28 cellular contexts compared by ENCODE assay signal in the genomic region with DNA sequence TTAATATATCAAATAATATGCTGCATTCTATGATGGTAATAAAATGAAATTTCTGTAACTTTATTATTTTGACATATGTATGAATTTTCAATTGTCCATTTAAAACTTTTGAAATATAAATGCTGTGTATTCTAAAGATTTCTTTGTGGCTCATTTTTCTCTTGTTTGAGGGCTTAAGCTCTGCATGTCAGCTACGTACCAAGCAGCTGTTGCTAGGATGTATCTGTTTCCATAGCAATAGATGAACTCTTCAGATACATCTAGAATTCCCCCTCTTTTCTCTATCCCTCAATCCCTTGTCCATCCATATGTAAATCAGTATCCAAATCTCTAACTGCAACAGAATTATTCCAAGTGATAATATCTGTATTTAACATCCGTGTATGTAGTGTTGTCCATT.
"Had no signal": no experiment of that assay in that cellular context is flagged by ENCODE, and none has a peak within 500 bp of the region (broad histone marks: within the 10 kb centered on the region; RNA-seq: fewer than 3 reads in every experiment).

No MANE protein-coding gene starts in this region.

- H3K27ac ChIP-seq: adrenal gland, body of pancreas, breast epithelium, coronary artery, Peyer's patch, WERI-Rb-1 had no signal

- H3K9me3 ChIP-seq: adrenal gland, body of pancreas, breast epithelium, Peyer's patch had no signal

- DNase-seq: activated CD4-positive, alpha-beta T cell treated with anti-CD3 and anti-CD28 coated beads for 1 hour; activated CD4-positive, alpha-beta T cell treated with anti-CD3 and anti-CD28 coated beads for 48 hours; activated CD4-positive, CD25-positive, alpha-beta regulatory T cell; activated CD8-positive, alpha-beta T cell treated with anti-CD3 and anti-CD28 coated beads for 36 hours; activated gamma-delta T cell; activated naive CD4-positive, alpha-beta T cell treated with anti-CD3 and anti-CD28 coated beads for 36 hours; activated T-cell treated with anti-CD3 and anti-CD28 coated beads, Interleukin-2, amount 50 U/mL, for 1 hour; activated T-cell treated with anti-CD3 and anti-CD28 coated beads, Interleukin-2, amount 50 U/mL, for 72 hours; adrenal gland; body of pancreas; Karpas-422; KBM-7; NCI-H1048; NCI-H146; NCI-H187; NCI-H2029 treated with DMSO at 0.1 percent for 48 hours; NCI-H2107; NCI-H226; NCI-H446 treated with DMSO at 0.1 percent for 48 hours; NK-92 treated with Interleukin-12 subunit alpha and Interleukin-12 subunit beta, amount 100 ng/mL, for 24 hours; PC-3; Peyer's patch; RPMI8226; SHP77 treated with DMSO at 0.1 percent for 48 hours; T1000; WERI-Rb-1 had no signal

- H3K27me3 ChIP-seq: adrenal gland, body of pancreas, breast epithelium, Peyer's patch had no signal

- H3K4me1 ChIP-seq: adrenal gland, body of pancreas, breast epithelium, Peyer's patch had no signal

- H3K4me3 ChIP-seq: adrenal gland, body of pancreas, breast epithelium, coronary artery, Peyer's patch had no signal

- H3K36me3 ChIP-seq: adrenal gland, breast epithelium, Peyer's patch, WERI-Rb-1 had no signal
